Comparison of ENCODE assay signal across 8 cellular contexts in the genomic region with DNA sequence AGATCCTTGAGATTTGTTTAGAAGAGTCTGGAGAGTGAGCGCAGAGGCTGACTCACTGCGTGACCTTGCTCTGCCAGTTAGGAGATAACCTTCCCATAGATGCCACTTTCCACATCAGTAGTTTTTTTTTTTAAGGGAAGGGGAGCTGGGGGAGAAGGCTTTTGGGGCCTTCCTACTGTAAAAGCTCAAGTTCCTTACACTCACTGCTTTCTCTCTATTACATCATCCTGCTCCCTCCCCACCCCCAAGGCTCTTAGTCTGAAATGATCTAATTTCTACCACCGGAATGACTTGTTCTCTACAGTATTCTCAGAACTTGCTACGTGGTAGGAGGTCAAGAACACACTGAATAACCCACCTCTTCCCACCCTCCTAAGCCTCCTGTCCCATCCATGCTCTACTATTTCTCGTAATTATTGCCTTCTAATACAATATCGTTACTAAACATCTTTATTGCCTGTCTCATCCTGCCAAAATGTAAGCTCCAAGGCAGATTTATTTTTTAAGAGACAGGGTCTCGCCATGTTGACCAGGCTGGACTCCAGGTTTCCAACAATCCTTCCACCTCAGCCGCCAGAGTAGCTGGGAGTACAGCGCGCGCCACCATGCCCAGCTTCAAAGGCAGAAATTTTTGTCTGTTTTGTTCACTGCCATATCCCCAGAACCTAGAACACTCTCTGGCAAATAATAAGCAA.
DNase-seq lines count a peak whose midpoint lies in the region; ATAC-seq lines count a peak whose summit lies in the region.

No MANE protein-coding gene starts in this region.

- no peaks in the 10 kb centered on the region for H3K4me1 ChIP-seq in iPS-20b (ENCODE audit: insufficient read depth, low read length)

- no peak for ATAC-seq in HG02973 (IDR thresholded peaks at IDR 0.05; ENCODE audit: unreplicated experiment)

- H3K4me3 ChIP-seq in iPS-20b (ENCODE audit: low read length) = peak overlapping the region; percentile 99

- peak overlapping the region; percentile 89 for H3K4me3 Mint-ChIP-seq in activated naive CD4-positive, alpha-beta T cell treated with anti-CD3 and anti-CD28 coated beads, Interleukin-2, amount 50 U/mL, for 24 hours

- DNase-seq in NCI-H2107 treated with DMSO at 0.1 percent for 48 hours (lab: John Stamatoyannopoulos, UW; ENCODE audit: unreplicated experiment) (peak; percentile 10), NCI-H2107 (lab: John Stamatoyannopoulos, UW) (no peak), NCI-H69 (lab: John Stamatoyannopoulos, UW) (peak; percentile 41), NCI-H2196 (lab: John Stamatoyannopoulos, UW; ENCODE audit: unreplicated experiment) (no peak)
- peak; percentile 45 to 69 (median 52) for DNase-seq in stimulated activated CD4-positive, alpha-beta T cell treated with anti-CD3 and anti-CD28 coated beads, TNF-alpha, amount 100 ng/mL, for 48 hours (ENCODE audit: low read depth in 3 of 3)

- H3K36me3 ChIP-seq in iPS-20b (ENCODE audit: insufficient read depth, low read depth, low read length) = peaks cover 26% of the 10 kb centered on the region

- no peaks in the 10 kb centered on the region for H3K27me3 ChIP-seq in iPS-20b (ENCODE audit: insufficient read depth, low read length)

- H3K27ac Mint-ChIP-seq in activated naive CD4-positive, alpha-beta T cell treated with anti-CD3 and anti-CD28 coated beads, Interleukin-2, amount 50 U/mL, for 24 hours = peak overlapping the region; percentile 90

- H3K27ac ChIP-seq in iPS-20b (ENCODE audit: low read length) = peak overlapping the region; percentile 75

- H3K9ac ChIP-seq in iPS-20b (ENCODE audit: low read depth, low read length) = peak overlapping the region; percentile 99

- no peaks in the 10 kb centered on the region for H3K9me3 Mint-ChIP-seq in activated naive CD4-positive, alpha-beta T cell treated with anti-CD3 and anti-CD28 coated beads, Interleukin-2, amount 50 U/mL, for 24 hours

- no peaks in the 10 kb centered on the region for H3K9me3 ChIP-seq in iPS-20b (ENCODE audit: insufficient read depth, low read depth, low read length)

- H3K4me1 Mint-ChIP-seq in activated naive CD4-positive, alpha-beta T cell treated with anti-CD3 and anti-CD28 coated beads, Interleukin-2, amount 50 U/mL, for 24 hours = peaks cover 28% of the 10 kb centered on the region

- no peaks in the 10 kb centered on the region for H3K27me3 Mint-ChIP-seq in activated naive CD4-positive, alpha-beta T cell treated with anti-CD3 and anti-CD28 coated beads, Interleukin-2, amount 50 U/mL, for 24 hours

- peaks cover 14% of the 10 kb centered on the region for H3K36me3 Mint-ChIP-seq in activated naive CD4-positive, alpha-beta T cell treated with anti-CD3 and anti-CD28 coated beads, Interleukin-2, amount 50 U/mL, for 24 hours

Comparison
In these comparisons a context has a peak if more than half of its experiments do, and no peak if none do; other contexts are left out.
1. DNase-seq: peak in NCI-H2107 treated with DMSO at 0.1 percent for 48 hours (single experiment), NCI-H69 (single experiment) and stimulated activated CD4-positive, alpha-beta T cell treated with anti-CD3 and anti-CD28 coated beads, TNF-alpha, amount 100 ng/mL, for 48 hours (3 of 3); none in NCI-H2107 (single experiment) and NCI-H2196 (single experiment).